25 cellular contexts compared by ENCODE assay signal in genomic region chr4:120616041-120616440, GRCh38.
"Had no signal": no experiment of that assay in that cellular context is flagged by ENCODE, and none has a peak within 500 bp of the region (broad histone marks: within the 10 kb centered on the region; RNA-seq: fewer than 3 reads in every experiment).

No MANE protein-coding gene starts in this region.

- DNase-seq: cortex of kidney; effector memory CD8-positive, alpha-beta T cell; foreskin keratinocyte; heart left ventricle; left cardiac atrium; left lung; mesendoderm; midbrain; natural killer cell; occipital lobe; ovary; posterior cingulate gyrus; psoas muscle; right cardiac atrium; stimulated activated CD4-positive, alpha-beta T cell treated with anti-CD3 and anti-CD28 coated beads, Interleukin-15, amount 100 ng/mL, for 24 hours; stimulated activated CD4-positive, alpha-beta T cell treated with anti-CD3 and anti-CD28 coated beads, Interleukin-2, amount 100 ng/mL, for 48 hours; stimulated activated naive B cell treated with anti-CD40 and anti-IgM and Interleukin-4, amounts not matched to agents 10 μg/mL and 1 μg/mL and 100 μg/mL, for 72 hours; upper lobe of left lung; uterus had no signal

- H3K9me3 Mint-ChIP-seq: effector memory CD8-positive, alpha-beta T cell; stimulated activated naive CD8-positive, alpha-beta T cell treated with anti-CD3 and anti-CD28 coated beads, Interleukin-15, Interleukin-2, amounts not matched to agents 100 ng/mL and 50 ng/mL, for 24 hours had no signal

- H3K36me3 Mint-ChIP-seq: natural killer cell; stimulated activated naive B cell treated with anti-CD40 and anti-IgM and Interleukin-4, amounts not matched to agents 10 μg/mL and 1 μg/mL and 100 μg/mL, for 72 hours had no signal

- H3K4me2 ChIP-seq: hepatocyte had no signal

- H3K9me3 ChIP-seq: gastroesophageal sphincter, heart left ventricle, left lung, ovary, psoas muscle, thoracic aorta, tibial nerve, upper lobe of left lung, uterus had no signal

- H3K27me3 Mint-ChIP-seq: effector memory CD8-positive, alpha-beta T cell; stimulated activated naive B cell treated with anti-CD40 and anti-IgM and Interleukin-4, amounts not matched to agents 10 μg/mL and 1 μg/mL and 100 μg/mL, for 72 hours; stimulated activated naive CD8-positive, alpha-beta T cell treated with anti-CD3 and anti-CD28 coated beads, Interleukin-15, Interleukin-2, amounts not matched to agents 100 ng/mL and 50 ng/mL, for 24 hours had no signal

- H3K27ac ChIP-seq: foreskin keratinocyte, gastroesophageal sphincter, heart left ventricle, hepatocyte, left lung, ovary, psoas muscle, skin epidermis, thoracic aorta, tibial nerve, upper lobe of left lung, uterus had no signal

- H3K4me1 ChIP-seq: foreskin keratinocyte, gastroesophageal sphincter, heart left ventricle, left lung, psoas muscle, tibial nerve, upper lobe of left lung, uterus had no signal

- H3K4me3 ChIP-seq: gastroesophageal sphincter, heart left ventricle, hepatocyte, left lung, ovary, psoas muscle, skin epidermis, thoracic aorta, tibial nerve, upper lobe of left lung, uterus had no signal

- H3K27me3 ChIP-seq: foreskin keratinocyte, gastroesophageal sphincter, heart left ventricle, hepatocyte, left lung, ovary, tibial nerve, upper lobe of left lung, uterus had no signal

- H3K4me3 Mint-ChIP-seq: effector memory CD8-positive, alpha-beta T cell; natural killer cell; stimulated activated naive B cell treated with anti-CD40 and anti-IgM and Interleukin-4, amounts not matched to agents 10 μg/mL and 1 μg/mL and 100 μg/mL, for 72 hours; stimulated activated naive CD8-positive, alpha-beta T cell treated with anti-CD3 and anti-CD28 coated beads, Interleukin-15, Interleukin-2, amounts not matched to agents 100 ng/mL and 50 ng/mL, for 24 hours had no signal

- ATAC-seq: effector memory CD8-positive, alpha-beta T cell; foreskin keratinocyte; gastroesophageal sphincter; heart left ventricle; left cardiac atrium; left lung; natural killer cell; psoas muscle; right cardiac atrium; stimulated activated naive B cell treated with anti-CD40 and anti-IgM and Interleukin-4, amounts not matched to agents 10 μg/mL and 1 μg/mL and 100 μg/mL, for 72 hours had no signal

- H2AFZ ChIP-seq: hepatocyte had no signal

- H3K27ac Mint-ChIP-seq: effector memory CD8-positive, alpha-beta T cell; natural killer cell; stimulated activated naive B cell treated with anti-CD40 and anti-IgM and Interleukin-4, amounts not matched to agents 10 μg/mL and 1 μg/mL and 100 μg/mL, for 72 hours; stimulated activated naive CD8-positive, alpha-beta T cell treated with anti-CD3 and anti-CD28 coated beads, Interleukin-15, Interleukin-2, amounts not matched to agents 100 ng/mL and 50 ng/mL, for 24 hours had no signal

- H3K36me3 ChIP-seq: gastroesophageal sphincter, heart left ventricle, left lung, ovary, thoracic aorta, tibial nerve, upper lobe of left lung, uterus had no signal

- H3K4me1 Mint-ChIP-seq: natural killer cell; stimulated activated naive B cell treated with anti-CD40 and anti-IgM and Interleukin-4, amounts not matched to agents 10 μg/mL and 1 μg/mL and 100 μg/mL, for 72 hours had no signal
